ENCODE assay signal across 15 cellular contexts in the genomic region with DNA sequence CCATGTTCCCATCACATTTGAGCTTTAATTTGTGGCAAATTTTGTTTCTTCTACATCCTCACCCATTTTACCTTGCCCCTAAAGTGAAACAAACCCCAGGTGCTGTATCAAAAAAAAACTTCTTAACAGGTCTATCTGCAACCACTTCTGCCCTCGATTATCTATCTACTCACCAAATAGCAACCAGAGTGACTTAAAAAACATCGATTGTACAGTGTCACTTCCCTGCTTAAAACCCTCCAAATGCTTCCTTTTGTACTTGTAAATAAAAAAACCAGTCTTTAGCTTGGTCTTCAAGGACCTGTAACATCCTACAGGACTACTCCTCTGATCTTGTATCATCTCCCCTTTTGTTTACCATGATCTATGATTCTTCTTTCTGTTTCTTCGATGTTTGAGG.
DNase-seq lines count a peak whose midpoint lies in the region; ATAC-seq, FAIRE-seq and TF ChIP-seq lines count a peak whose summit lies in the region.
"Had no signal": no experiment of that assay in that cellular context is flagged by ENCODE, and none has a peak within 500 bp of the region (broad histone marks: within the 10 kb centered on the region; RNA-seq: fewer than 3 reads in every experiment).

No MANE protein-coding gene starts in this region.

- no peak for TF ChIP-seq POLR2A in HepG2 (IDR thresholded peaks at IDR 0.05; ENCODE audit: insufficient read depth in 1 of 2, low read depth in 2 of 2, low read length in 2 of 2)

- TF ChIP-seq EP300 in HepG2 (IDR thresholded peaks at IDR 0.05; ENCODE audit: low read depth in 2 of 2, low read length in 2 of 2) (no peak), HepG2 (CRISPR knock-in tag; IDR thresholded peaks at IDR 0.05; ENCODE audit: borderline replicate concordance) (no peak)

- no peak overlapping the region for H2AFZ ChIP-seq in HepG2 (ENCODE audit: low read length)

- ATAC-seq in HepG2 (no peak), mucosa of descending colon (peak; percentile 17)
- ATAC-seq in activated CD8-positive, alpha-beta T cell treated with anti-CD3 and anti-CD28 coated beads for 36 hours = no peak

- H3K9me3 Mint-ChIP-seq in activated CD8-positive, alpha-beta T cell treated with anti-CD3 and anti-CD28 coated beads for 36 hours = no peaks in the 10 kb centered on the region
- no peaks in the 10 kb centered on the region for H3K9me3 Mint-ChIP-seq in chondrocyte (ENCODE audit: low read depth)

- H3K27me3 ChIP-seq in liver (ENCODE audit: control insufficient read depth in 4 of 4, insufficient read depth in 4 of 4, low read length in 3 of 4) (no peaks in the 10 kb centered on the region), HepG2 (ENCODE audit: control insufficient read depth in 1 of 2, insufficient read depth in 2 of 2, low read length in 2 of 2) (no peaks in the 10 kb centered on the region)

- H3K9me3 ChIP-seq in liver (ENCODE audit: control insufficient read depth in 4 of 4, low read length in 3 of 4) = no peaks in the 10 kb centered on the region
- H3K9me3 ChIP-seq in HepG2 (ENCODE audit: low read length) = no peaks in the 10 kb centered on the region
- H3K9me3 ChIP-seq in mucosa of descending colon = no peaks in the 10 kb centered on the region
- H3K9me3 ChIP-seq: prostate gland had no signal

- peak overlapping the region; percentile 71 for H3K4me3 Mint-ChIP-seq in activated CD8-positive, alpha-beta T cell treated with anti-CD3 and anti-CD28 coated beads for 36 hours
- no peak overlapping the region for H3K4me3 Mint-ChIP-seq in chondrocyte (ENCODE audit: unreplicated experiment)

- H3K36me3 Mint-ChIP-seq in activated CD8-positive, alpha-beta T cell treated with anti-CD3 and anti-CD28 coated beads for 36 hours (ENCODE audit: low read depth) = peaks cover 14% of the 10 kb centered on the region
- H3K36me3 Mint-ChIP-seq in chondrocyte (ENCODE audit: low read depth) = peaks cover 6% of the 10 kb centered on the region

- H3K27me3 Mint-ChIP-seq in activated CD8-positive, alpha-beta T cell treated with anti-CD3 and anti-CD28 coated beads for 36 hours = no peaks in the 10 kb centered on the region
- no peaks in the 10 kb centered on the region for H3K27me3 Mint-ChIP-seq in chondrocyte (ENCODE audit: low read depth)

- H3K27ac ChIP-seq in liver (ENCODE audit: low read depth in 1 of 2, low read length in 2 of 2) (peak overlapping the region; percentile 5 to 31), HepG2 (ENCODE audit: extremely low read length, insufficient read depth, low read length) (no peak overlapping the region), urinary bladder (ENCODE audit: low read depth) (peak overlapping the region; percentile 38)
- H3K27ac ChIP-seq: prostate gland, RWPE1 had no signal

- intact Hi-C loops in HepG2 (cut with micrococcal nuclease; ENCODE audit: unreplicated experiment) (no loop called here), mucosa of descending colon (cut with DNase I, micrococcal nuclease) (loop anchor here in 1 of 2 donors (2.0 kb wide), 1 partner anchor 55 kb away; no protein-coding TSS in a partner anchor)
- intact Hi-C loops in activated CD8-positive, alpha-beta T cell treated with anti-CD3 and anti-CD28 coated beads for 36 hours (cut with micrococcal nuclease) = no loop called here

- POLR2A ChIA-PET in HepG2 (lab: Yijun Ruan, JAX) = no interaction called here
- POLR2A ChIA-PET in activated CD8-positive, alpha-beta T cell treated with anti-CD3 and anti-CD28 coated beads for 36 hours (lab: Charles Lee) = interaction anchor here (0.7 to 4.0 kb wide), 10 partner anchors 10 to 88 kb away, joined by 3 to 36 read pairs (median 8); no protein-coding TSS in a partner anchor

- H3K36me3 ChIP-seq in liver (ENCODE audit: control insufficient read depth in 4 of 4, insufficient read depth in 3 of 4, low read depth in 1 of 4, low read length in 3 of 4) (peaks cover 0 to 4% (median 0%) of the 10 kb centered on the region in 4 donors), HepG2 (replicated peaks in 1 of 2; ENCODE audit: control insufficient read depth in 1 of 2, insufficient read depth in 2 of 2, low read length in 2 of 2) (peaks cover 0 to 4% of the 10 kb centered on the region in 2 experiments; a peak in 1 of 5 replicates), mucosa of descending colon (ENCODE audit: low read depth) (no peaks in the 10 kb centered on the region), urinary bladder (ENCODE audit: insufficient read depth) (peaks cover 5% of the 10 kb centered on the region)
- H3K36me3 ChIP-seq: prostate gland had no signal

- BruUV-seq in HepG2 (replicated peaks; lab: Mats Ljungman, UMichigan) = no TSS peak

- CTCF ChIA-PET in HepG2 (lab: Yijun Ruan, JAX; ENCODE audit: low intra/inter-chr PET ratio, low total read pairs) = no interaction called here
- CTCF ChIA-PET in activated CD8-positive, alpha-beta T cell treated with anti-CD3 and anti-CD28 coated beads for 36 hours (lab: Charles Lee) = interaction anchor here (0.6 to 2.7 kb wide), 11 partner anchors 13 to 226 kb away, joined by 3 to 16 read pairs (median 6); no protein-coding TSS in a partner anchor

- H4K20me1 ChIP-seq in HepG2 (ENCODE audit: insufficient read depth, low read length) = no peaks in the 10 kb centered on the region

- no peak for FAIRE-seq in HepG2 (lab: Jason Lieb, UNC)
- FAIRE-seq: H1, urothelium cell line had no signal

- no peak overlapping the region for H3K4me2 ChIP-seq in HepG2 (ENCODE audit: low read depth, low read length)

- TF ChIP-seq RAD21 in liver (IDR thresholded peaks at IDR 0.05) (no peak), HepG2 (CRISPR knock-in tag; IDR thresholded peaks at IDR 0.05) (no peak)

- peak overlapping the region; percentile 93 for H3K27ac Mint-ChIP-seq in activated CD8-positive, alpha-beta T cell treated with anti-CD3 and anti-CD28 coated beads for 36 hours
- no peak overlapping the region for H3K27ac Mint-ChIP-seq in chondrocyte (ENCODE audit: unreplicated experiment)

- no peak for DNase-seq in HepG2 (ENCODE audit: low spot score)
- no peak for DNase-seq in activated CD8-positive, alpha-beta T cell treated with anti-CD3 and anti-CD28 coated beads for 36 hours
- no peak for DNase-seq in mucosa of descending colon
- DNase-seq in NCI-H82 (lab: John Stamatoyannopoulos, UW) = no peak
- DNase-seq in T-helper 9 cell = no peak
- DNase-seq in chondrocyte (ENCODE audit: low spot score) = no peak
- DNase-seq: activated gamma-delta T cell, glutamatergic neuron, IMR-90 had no signal

- in situ Hi-C loops in HepG2 (cut with HindIII; ENCODE audit: extremely low pct_ligation_motif_present, low pct_unique_long_range_greater_than_20kb) = no loop called here

- H3K4me1 ChIP-seq in liver (ENCODE audit: control insufficient read depth in 4 of 4, insufficient read depth in 4 of 4, low read length in 3 of 4) (no peaks in the 10 kb centered on the region), HepG2 (ENCODE audit: insufficient read depth, low read length) (peaks cover 9% of the 10 kb centered on the region), mucosa of descending colon (ENCODE audit: low read depth) (peaks cover 3% of the 10 kb centered on the region), urinary bladder (ENCODE audit: insufficient read depth) (no peaks in the 10 kb centered on the region)
- H3K4me1 ChIP-seq: prostate gland had no signal

- TF ChIP-seq CTCF in liver (IDR thresholded peaks at IDR 0.05; ENCODE audit: low read depth, low read length, missing input control) = no peak
- no peak for TF ChIP-seq CTCF in HepG2 (CRISPR knock-in tag; IDR thresholded peaks at IDR 0.05)
- TF ChIP-seq CTCF in activated CD8-positive, alpha-beta T cell treated with anti-CD3 and anti-CD28 coated beads for 36 hours (IDR thresholded peaks at IDR 0.05) = no peak
- no peak for TF ChIP-seq CTCF in mucosa of descending colon (IDR thresholded peaks at IDR 0.05)
- TF ChIP-seq CTCF in chondrocyte (IDR thresholded peaks at IDR 0.05) = no peak

- no peak overlapping the region for H3K4me3 ChIP-seq in liver (ENCODE audit: low read depth in 1 of 3, low read length in 3 of 3)
- H3K4me3 ChIP-seq in HepG2 (replicated peaks in 1 of 3; ENCODE audit: insufficient read depth in 1 of 3, low read depth in 2 of 3, low read length in 3 of 3) = no peak overlapping the region
- no peak overlapping the region for H3K4me3 ChIP-seq in mucosa of descending colon
- no peak overlapping the region for H3K4me3 ChIP-seq in urinary bladder (ENCODE audit: low read depth, low read length)
- H3K4me3 ChIP-seq: prostate gland had no signal

- WGBS in liver = 73% methylated on average over 3 of the region's 3 CpGs
- 69% methylated on average over 3 of the region's 3 CpGs for WGBS in HepG2 (ENCODE audit: low lambda C conversion rate)
- WGBS in urinary bladder = 82% methylated on average over 3 of the region's 3 CpGs

- H3K4me1 Mint-ChIP-seq in activated CD8-positive, alpha-beta T cell treated with anti-CD3 and anti-CD28 coated beads for 36 hours (ENCODE audit: low read depth) = peaks cover 45% of the 10 kb centered on the region
- peaks cover 26% of the 10 kb centered on the region for H3K4me1 Mint-ChIP-seq in chondrocyte (ENCODE audit: low read depth)

- no peaks in the 10 kb centered on the region for H3K79me2 ChIP-seq in HepG2 (ENCODE audit: insufficient read depth, low read length)

- H3K9ac ChIP-seq in liver (ENCODE audit: low read depth in 1 of 2, low read length in 2 of 2) = no peak overlapping the region
- no peak overlapping the region for H3K9ac ChIP-seq in HepG2 (ENCODE audit: insufficient read depth, low read depth, low read length)

TF ChIP-seq in liver, 16 proteins besides CTCF, POLR2A, EP300 and RAD21 (continues in another document):
- TF ChIP-seq HNF4A (conservative IDR thresholded peaks at IDR 0.05) = no peak
- no peak for TF ChIP-seq YY1 (IDR thresholded peaks at IDR 0.05)
- TF ChIP-seq SP1 (IDR thresholded peaks at IDR 0.05) = no peak

TF ChIP-seq in HepG2, 621 proteins besides CTCF, POLR2A, EP300 and RAD21 (continues in another document):
- TF ChIP-seq YEATS4 (CRISPR knock-in tag; IDR thresholded peaks at IDR 0.05; ENCODE audit: borderline replicate concordance) (no peak), BRCA1 (CRISPR knock-in tag; IDR thresholded peaks at IDR 0.05) (no peak)
- TF ChIP-seq, protein P1, sequence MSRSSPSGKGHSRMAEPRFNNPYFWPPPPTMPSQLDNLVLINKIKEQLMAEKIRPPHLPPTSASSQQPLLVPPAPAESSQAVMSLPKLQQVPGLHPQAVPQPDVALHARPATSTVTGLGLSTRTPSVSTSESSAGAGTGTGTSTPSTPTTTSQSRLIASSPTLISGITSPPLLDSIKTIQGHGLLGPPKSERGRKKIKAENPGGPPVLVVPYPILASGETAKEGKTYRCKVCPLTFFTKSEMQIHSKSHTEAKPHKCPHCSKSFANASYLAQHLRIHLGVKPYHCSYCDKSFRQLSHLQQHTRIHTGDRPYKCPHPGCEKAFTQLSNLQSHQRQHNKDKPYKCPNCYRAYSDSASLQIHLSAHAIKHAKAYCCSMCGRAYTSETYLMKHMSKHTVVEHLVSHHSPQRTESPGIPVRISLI (CRISPR knock-in tag; IDR thresholded peaks at IDR 0.05; ENCODE audit: borderline replicate concordance) = no peak
